Comparison of ENCODE assay signal across 21 cellular contexts in the genomic region with DNA sequence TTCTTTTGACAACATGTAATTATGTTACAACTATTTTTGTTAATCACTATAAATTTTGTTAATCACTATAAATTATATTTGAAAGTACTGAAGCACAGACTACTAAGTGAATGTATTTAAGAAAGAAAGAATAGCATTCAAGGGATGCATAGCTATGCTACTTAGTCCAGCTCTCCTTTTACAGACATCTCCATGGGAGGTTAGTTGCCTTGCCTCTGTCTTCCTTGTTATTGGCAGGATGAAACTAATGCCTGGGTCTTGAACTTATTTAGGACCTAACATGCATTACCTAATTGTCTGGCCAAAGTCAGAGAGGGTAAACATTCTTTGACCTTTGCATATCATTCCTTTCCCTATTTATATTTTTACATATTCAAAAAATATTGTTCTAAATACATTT.
A peak's percentile ranks its signal among the peaks of the same experiment; 100 is the strongest.
DNase-seq lines count a peak whose midpoint lies in the region; ATAC-seq and TF ChIP-seq lines count a peak whose summit lies in the region.
"Had no signal": no experiment of that assay in that cellular context is flagged by ENCODE, and none has a peak within 500 bp of the region (broad histone marks: within the 10 kb centered on the region; RNA-seq: fewer than 3 reads in every experiment).

No MANE protein-coding gene starts in this region.

- DNase-seq in NCI-H69 (lab: John Stamatoyannopoulos, UW): peak; percentile 4
- no peak for DNase-seq in WTC11 (ENCODE audit: low spot score)
- no peak for DNase-seq in GDM1 (lab: John Stamatoyannopoulos, UW)
- no peak for DNase-seq in inferior parietal cortex (ENCODE audit: extremely low spot score)
- DNase-seq: 8988T; ACHN; BE2C; C1 segment of cervical spinal cord; CD4-positive, alpha-beta memory T cell; CD4-positive, CD25-positive, alpha-beta regulatory T cell; CD8-positive, alpha-beta memory T cell; COR-L47; DMS 273 treated with DMSO at 0.1 percent for 48 hours; DMS153; DMS53; DMS79; DND-41; EL; GF-D8 had no signal

- no peaks in the 10 kb centered on the region for H3K36me3 Mint-ChIP-seq in WTC11
- H3K36me3 Mint-ChIP-seq: CD14-positive monocyte; CD4-positive, alpha-beta memory T cell; CD4-positive, CD25-positive, alpha-beta regulatory T cell; CD8-positive, alpha-beta memory T cell had no signal

- H3K4me3 Mint-ChIP-seq in WTC11: no peak overlapping the region
- H3K4me3 Mint-ChIP-seq: CD14-positive monocyte; CD4-positive, alpha-beta memory T cell; CD4-positive, CD25-positive, alpha-beta regulatory T cell; CD8-positive, alpha-beta memory T cell had no signal

- H3K27me3 Mint-ChIP-seq in WTC11 (ENCODE audit: low read depth): no peaks in the 10 kb centered on the region
- H3K27me3 Mint-ChIP-seq: CD4-positive, alpha-beta memory T cell; CD4-positive, CD25-positive, alpha-beta regulatory T cell; CD8-positive, alpha-beta memory T cell had no signal

- POLR2A ChIA-PET in WTC11 (lab: Charles Lee): no interaction called here

- H3K9me3 Mint-ChIP-seq in WTC11: no peaks in the 10 kb centered on the region
- H3K9me3 Mint-ChIP-seq: CD4-positive, alpha-beta memory T cell had no signal

- TF ChIP-seq CTCF in WTC11 (IDR thresholded peaks at IDR 0.05): no peak

- H3K27ac Mint-ChIP-seq in WTC11: no peak overlapping the region
- H3K27ac Mint-ChIP-seq: CD14-positive monocyte; CD4-positive, alpha-beta memory T cell; CD4-positive, CD25-positive, alpha-beta regulatory T cell; CD8-positive, alpha-beta memory T cell had no signal

- peaks cover 17% of the 10 kb centered on the region for H3K4me1 Mint-ChIP-seq in WTC11
- H3K4me1 Mint-ChIP-seq: CD14-positive monocyte; CD4-positive, alpha-beta memory T cell; CD4-positive, CD25-positive, alpha-beta regulatory T cell; CD8-positive, alpha-beta memory T cell had no signal

- CTCF ChIA-PET in WTC11 (lab: Charles Lee): interaction anchor here (0.6 to 0.7 kb wide), 2 partner anchors 16 to 20 kb away, joined by 3 to 5 read pairs; no protein-coding TSS in a partner anchor

- peak; percentile 64 for ATAC-seq in WTC11
- no peak for ATAC-seq in HG03045 (IDR thresholded peaks at IDR 0.05; ENCODE audit: unreplicated experiment)

TF ChIP-seq in WTC11, 78 proteins besides CTCF, POLR2A, EP300 and RAD21:
- TF ChIP-seq RORB (CRISPR knock-in tag; IDR thresholded peaks at IDR 0.05) (no peak), KAT7 (CRISPR knock-in tag; IDR thresholded peaks at IDR 0.05; ENCODE audit: borderline replicate concordance) (no peak), TCF7 (CRISPR knock-in tag; IDR thresholded peaks at IDR 0.05; ENCODE audit: low read depth) (no peak), ZNF396 (CRISPR knock-in tag; IDR thresholded peaks at IDR 0.05; ENCODE audit: borderline replicate concordance) (no peak), ZNF317 (CRISPR knock-in tag; IDR thresholded peaks at IDR 0.05; ENCODE audit: borderline replicate concordance, low read depth) (no peak), JUN (CRISPR knock-in tag; IDR thresholded peaks at IDR 0.05) (no peak), GABPB1 (CRISPR knock-in tag; IDR thresholded peaks at IDR 0.05) (no peak), NFE2L1 (CRISPR knock-in tag; IDR thresholded peaks at IDR 0.05) (no peak), SMAD4 (CRISPR knock-in tag; IDR thresholded peaks at IDR 0.05) (no peak)
- TF ChIP-seq, protein P1, sequence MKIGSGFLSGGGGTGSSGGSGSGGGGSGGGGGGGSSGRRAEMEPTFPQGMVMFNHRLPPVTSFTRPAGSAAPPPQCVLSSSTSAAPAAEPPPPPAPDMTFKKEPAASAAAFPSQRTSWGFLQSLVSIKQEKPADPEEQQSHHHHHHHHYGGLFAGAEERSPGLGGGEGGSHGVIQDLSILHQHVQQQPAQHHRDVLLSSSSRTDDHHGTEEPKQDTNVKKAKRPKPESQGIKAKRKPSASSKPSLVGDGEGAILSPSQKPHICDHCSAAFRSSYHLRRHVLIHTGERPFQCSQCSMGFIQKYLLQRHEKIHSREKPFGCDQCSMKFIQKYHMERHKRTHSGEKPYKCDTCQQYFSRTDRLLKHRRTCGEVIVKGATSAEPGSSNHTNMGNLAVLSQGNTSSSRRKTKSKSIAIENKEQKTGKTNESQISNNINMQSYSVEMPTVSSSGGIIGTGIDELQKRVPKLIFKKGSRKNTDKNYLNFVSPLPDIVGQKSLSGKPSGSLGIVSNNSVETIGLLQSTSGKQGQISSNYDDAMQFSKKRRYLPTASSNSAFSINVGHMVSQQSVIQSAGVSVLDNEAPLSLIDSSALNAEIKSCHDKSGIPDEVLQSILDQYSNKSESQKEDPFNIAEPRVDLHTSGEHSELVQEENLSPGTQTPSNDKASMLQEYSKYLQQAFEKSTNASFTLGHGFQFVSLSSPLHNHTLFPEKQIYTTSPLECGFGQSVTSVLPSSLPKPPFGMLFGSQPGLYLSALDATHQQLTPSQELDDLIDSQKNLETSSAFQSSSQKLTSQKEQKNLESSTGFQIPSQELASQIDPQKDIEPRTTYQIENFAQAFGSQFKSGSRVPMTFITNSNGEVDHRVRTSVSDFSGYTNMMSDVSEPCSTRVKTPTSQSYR (CRISPR knock-in tag; IDR thresholded peaks at IDR 0.05): no peak
- TF ChIP-seq, protein P2, sequence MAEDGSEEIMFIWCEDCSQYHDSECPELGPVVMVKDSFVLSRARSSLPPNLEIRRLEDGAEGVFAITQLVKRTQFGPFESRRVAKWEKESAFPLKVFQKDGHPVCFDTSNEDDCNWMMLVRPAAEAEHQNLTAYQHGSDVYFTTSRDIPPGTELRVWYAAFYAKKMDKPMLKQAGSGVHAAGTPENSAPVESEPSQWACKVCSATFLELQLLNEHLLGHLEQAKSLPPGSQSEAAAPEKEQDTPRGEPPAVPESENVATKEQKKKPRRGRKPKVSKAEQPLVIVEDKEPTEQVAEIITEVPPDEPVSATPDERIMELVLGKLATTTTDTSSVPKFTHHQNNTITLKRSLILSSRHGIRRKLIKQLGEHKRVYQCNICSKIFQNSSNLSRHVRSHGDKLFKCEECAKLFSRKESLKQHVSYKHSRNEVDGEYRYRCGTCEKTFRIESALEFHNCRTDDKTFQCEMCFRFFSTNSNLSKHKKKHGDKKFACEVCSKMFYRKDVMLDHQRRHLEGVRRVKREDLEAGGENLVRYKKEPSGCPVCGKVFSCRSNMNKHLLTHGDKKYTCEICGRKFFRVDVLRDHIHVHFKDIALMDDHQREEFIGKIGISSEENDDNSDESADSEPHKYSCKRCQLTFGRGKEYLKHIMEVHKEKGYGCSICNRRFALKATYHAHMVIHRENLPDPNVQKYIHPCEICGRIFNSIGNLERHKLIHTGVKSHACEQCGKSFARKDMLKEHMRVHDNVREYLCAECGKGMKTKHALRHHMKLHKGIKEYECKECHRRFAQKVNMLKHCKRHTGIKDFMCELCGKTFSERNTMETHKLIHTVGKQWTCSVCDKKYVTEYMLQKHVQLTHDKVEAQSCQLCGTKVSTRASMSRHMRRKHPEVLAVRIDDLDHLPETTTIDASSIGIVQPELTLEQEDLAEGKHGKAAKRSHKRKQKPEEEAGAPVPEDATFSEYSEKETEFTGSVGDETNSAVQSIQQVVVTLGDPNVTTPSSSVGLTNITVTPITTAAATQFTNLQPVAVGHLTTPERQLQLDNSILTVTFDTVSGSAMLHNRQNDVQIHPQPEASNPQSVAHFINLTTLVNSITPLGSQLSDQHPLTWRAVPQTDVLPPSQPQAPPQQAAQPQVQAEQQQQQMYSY (CRISPR knock-in tag; IDR thresholded peaks at IDR 0.05): no peak
- TF ChIP-seq, protein P3, sequence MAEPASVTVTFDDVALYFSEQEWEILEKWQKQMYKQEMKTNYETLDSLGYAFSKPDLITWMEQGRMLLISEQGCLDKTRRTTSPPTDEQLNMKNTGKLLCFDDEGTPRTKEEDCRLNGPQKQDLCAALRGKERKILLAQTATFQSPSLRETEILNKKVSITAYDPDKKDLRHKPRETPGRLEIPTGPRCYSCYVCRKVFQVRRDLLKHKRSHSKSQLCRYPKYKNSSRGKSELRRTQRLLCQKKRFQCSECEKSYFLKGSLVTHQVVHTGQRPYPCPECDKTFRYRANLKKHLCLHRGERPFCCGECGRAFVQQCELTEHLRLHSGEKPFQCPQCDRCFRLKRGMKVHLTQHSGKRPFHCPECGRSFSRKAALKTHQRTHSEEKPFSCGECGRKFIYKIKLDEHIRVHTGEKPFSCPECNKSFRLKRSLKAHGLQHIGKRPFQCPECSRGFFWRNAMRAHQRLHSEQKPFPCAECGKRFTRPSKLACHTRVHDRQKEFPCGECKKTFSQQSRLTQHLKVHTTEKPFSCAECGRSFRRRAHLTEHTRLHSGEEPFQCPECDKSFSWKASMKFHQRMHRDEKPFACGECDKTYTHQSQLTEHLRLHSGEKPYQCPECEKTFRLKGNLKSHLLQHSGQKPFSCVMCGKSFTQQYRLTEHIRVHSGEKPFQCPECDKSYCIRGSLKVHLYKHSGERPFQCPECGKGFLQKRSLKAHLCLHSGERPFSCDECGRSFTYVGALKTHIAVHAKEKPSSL (CRISPR knock-in tag; conservative IDR thresholded peaks at IDR 0.05): no peak
- TF ChIP-seq, protein P4, sequence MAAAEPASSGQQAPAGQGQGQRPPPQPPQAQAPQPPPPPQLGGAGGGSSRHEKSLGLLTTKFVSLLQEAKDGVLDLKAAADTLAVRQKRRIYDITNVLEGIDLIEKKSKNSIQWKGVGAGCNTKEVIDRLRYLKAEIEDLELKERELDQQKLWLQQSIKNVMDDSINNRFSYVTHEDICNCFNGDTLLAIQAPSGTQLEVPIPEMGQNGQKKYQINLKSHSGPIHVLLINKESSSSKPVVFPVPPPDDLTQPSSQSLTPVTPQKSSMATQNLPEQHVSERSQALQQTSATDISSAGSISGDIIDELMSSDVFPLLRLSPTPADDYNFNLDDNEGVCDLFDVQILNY (CRISPR knock-in tag; IDR thresholded peaks at IDR 0.05): no peak
- TF ChIP-seq, protein P5, sequence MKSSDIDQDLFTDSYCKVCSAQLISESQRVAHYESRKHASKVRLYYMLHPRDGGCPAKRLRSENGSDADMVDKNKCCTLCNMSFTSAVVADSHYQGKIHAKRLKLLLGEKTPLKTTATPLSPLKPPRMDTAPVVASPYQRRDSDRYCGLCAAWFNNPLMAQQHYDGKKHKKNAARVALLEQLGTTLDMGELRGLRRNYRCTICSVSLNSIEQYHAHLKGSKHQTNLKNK (CRISPR knock-in tag; IDR thresholded peaks at IDR 0.05): no peak
